1 cellular context compared by ENCODE assay signal in the genomic region with DNA sequence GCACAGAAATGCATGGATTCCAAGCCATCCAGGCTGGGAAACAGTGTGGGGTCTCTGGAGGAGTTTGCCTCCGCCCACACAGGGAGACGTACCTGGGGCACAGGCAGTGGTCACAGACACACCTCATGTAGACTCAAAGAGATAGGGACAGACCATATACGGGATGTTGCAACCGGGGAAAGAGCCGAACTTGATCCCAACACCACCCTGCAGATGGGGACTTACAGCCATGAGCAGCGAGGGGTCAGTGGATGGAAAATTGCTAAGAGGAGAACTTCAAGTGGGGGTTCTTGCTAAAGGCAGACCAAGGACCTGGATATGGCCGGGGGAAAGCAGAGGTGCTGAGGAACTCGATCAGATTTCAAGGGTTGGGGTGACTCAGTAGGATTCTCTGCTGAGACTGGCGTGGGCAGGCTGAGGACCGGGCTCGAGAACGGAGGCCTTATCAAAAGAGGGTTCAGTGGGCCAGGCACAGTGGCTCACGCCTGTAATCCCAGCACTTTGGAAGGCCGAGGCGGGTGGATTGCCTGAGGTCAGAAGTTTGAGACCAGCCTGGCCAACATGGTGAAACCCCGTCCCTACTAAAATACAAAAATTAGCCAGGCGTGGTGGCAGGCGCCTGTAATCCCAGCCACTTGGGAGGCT.
A peak's percentile ranks its signal among the peaks of the same experiment; 100 is the strongest.
TF ChIP-seq lines count a peak whose summit lies in the region.

No MANE protein-coding gene starts in this region.

TF ChIP-seq in HepG2, 621 proteins besides CTCF, POLR2A, EP300 and RAD21 (continued from another document):
- no peak for TF ChIP-seq NR2F6 (IDR thresholded peaks at IDR 0.05)
- TF ChIP-seq NR2F6 (CRISPR knock-in tag; IDR thresholded peaks at IDR 0.05) = 0 out of 2 replicates have a peak, but pooled peaks have one; percentile 2
- TF ChIP-seq, protein P1, sequence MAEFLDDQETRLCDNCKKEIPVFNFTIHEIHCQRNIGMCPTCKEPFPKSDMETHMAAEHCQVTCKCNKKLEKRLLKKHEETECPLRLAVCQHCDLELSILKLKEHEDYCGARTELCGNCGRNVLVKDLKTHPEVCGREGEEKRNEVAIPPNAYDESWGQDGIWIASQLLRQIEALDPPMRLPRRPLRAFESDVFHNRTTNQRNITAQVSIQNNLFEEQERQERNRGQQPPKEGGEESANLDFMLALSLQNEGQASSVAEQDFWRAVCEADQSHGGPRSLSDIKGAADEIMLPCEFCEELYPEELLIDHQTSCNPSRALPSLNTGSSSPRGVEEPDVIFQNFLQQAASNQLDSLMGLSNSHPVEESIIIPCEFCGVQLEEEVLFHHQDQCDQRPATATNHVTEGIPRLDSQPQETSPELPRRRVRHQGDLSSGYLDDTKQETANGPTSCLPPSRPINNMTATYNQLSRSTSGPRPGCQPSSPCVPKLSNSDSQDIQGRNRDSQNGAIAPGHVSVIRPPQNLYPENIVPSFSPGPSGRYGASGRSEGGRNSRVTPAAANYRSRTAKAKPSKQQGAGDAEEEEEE (CRISPR knock-in tag; IDR thresholded peaks at IDR 0.05; ENCODE audit: borderline replicate concordance) = no peak
- no peak for TF ChIP-seq SP1 (IDR thresholded peaks at IDR 0.05)
- TF ChIP-seq SP1 (CRISPR knock-in tag; IDR thresholded peaks at IDR 0.05) = no peak
- TF ChIP-seq FOXK2 (IDR thresholded peaks at IDR 0.05) = no peak
- TF ChIP-seq ADNP (CRISPR knock-in tag; IDR thresholded peaks at IDR 0.05) = 0 out of 2 replicates have a peak, but pooled peaks have one; percentile 17
- TF ChIP-seq, protein P2, sequence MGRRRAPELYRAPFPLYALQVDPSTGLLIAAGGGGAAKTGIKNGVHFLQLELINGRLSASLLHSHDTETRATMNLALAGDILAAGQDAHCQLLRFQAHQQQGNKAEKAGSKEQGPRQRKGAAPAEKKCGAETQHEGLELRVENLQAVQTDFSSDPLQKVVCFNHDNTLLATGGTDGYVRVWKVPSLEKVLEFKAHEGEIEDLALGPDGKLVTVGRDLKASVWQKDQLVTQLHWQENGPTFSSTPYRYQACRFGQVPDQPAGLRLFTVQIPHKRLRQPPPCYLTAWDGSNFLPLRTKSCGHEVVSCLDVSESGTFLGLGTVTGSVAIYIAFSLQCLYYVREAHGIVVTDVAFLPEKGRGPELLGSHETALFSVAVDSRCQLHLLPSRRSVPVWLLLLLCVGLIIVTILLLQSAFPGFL (CRISPR knock-in tag; IDR thresholded peaks at IDR 0.05) = no peak
- no peak for TF ChIP-seq SMC3 (IDR thresholded peaks at IDR 0.05; ENCODE audit: low read length)
- TF ChIP-seq ZMYM3 (CRISPR knock-in tag; IDR thresholded peaks at IDR 0.05) = 0 out of 2 replicates have a peak, but pooled peaks have one; percentile 5
- TF ChIP-seq POGZ (CRISPR knock-in tag; IDR thresholded peaks at IDR 0.05) = 0 out of 2 replicates have a peak, but pooled peaks have one; percentile 6
- TF ChIP-seq HES4 (CRISPR knock-in tag; IDR thresholded peaks at IDR 0.05; ENCODE audit: borderline replicate concordance) = no peak
- peak; percentile 6 for TF ChIP-seq ASH2L (IDR thresholded peaks at IDR 0.05; ENCODE audit: insufficient read length, low read depth, low read length)
- TF ChIP-seq, protein P3, sequence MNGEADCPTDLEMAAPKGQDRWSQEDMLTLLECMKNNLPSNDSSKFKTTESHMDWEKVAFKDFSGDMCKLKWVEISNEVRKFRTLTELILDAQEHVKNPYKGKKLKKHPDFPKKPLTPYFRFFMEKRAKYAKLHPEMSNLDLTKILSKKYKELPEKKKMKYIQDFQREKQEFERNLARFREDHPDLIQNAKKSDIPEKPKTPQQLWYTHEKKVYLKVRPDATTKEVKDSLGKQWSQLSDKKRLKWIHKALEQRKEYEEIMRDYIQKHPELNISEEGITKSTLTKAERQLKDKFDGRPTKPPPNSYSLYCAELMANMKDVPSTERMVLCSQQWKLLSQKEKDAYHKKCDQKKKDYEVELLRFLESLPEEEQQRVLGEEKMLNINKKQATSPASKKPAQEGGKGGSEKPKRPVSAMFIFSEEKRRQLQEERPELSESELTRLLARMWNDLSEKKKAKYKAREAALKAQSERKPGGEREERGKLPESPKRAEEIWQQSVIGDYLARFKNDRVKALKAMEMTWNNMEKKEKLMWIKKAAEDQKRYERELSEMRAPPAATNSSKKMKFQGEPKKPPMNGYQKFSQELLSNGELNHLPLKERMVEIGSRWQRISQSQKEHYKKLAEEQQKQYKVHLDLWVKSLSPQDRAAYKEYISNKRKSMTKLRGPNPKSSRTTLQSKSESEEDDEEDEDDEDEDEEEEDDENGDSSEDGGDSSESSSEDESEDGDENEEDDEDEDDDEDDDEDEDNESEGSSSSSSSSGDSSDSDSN (CRISPR knock-in tag; IDR thresholded peaks at IDR 0.05) = no peak
- no peak for TF ChIP-seq ZNF75D (CRISPR knock-in tag; IDR thresholded peaks at IDR 0.05; ENCODE audit: borderline replicate concordance)
- no peak for TF ChIP-seq ZNF251 (CRISPR knock-in tag; IDR thresholded peaks at IDR 0.05)
- 0 out of 2 replicates have a peak, but pooled peaks have one; percentile 16 for TF ChIP-seq HIVEP1 (CRISPR knock-in tag; IDR thresholded peaks at IDR 0.05)
- peak; percentile 47; the same call in 1 of the 2 replicates for TF ChIP-seq ZNF34 (CRISPR knock-in tag; IDR thresholded peaks at IDR 0.05; ENCODE audit: borderline replicate concordance)
- TF ChIP-seq CEBPG (CRISPR knock-in tag; IDR thresholded peaks at IDR 0.05) = peak; percentile 66; the same call in 1 of the 2 replicates
- TF ChIP-seq ZFYVE20 (CRISPR knock-in tag; IDR thresholded peaks at IDR 0.05; ENCODE audit: borderline replicate concordance, low read depth) = no peak
- 0 out of 2 replicates have a peak, but pooled peaks have one; percentile 35 for TF ChIP-seq ZNF644 (CRISPR knock-in tag; IDR thresholded peaks at IDR 0.05; ENCODE audit: low read depth)
- no peak for TF ChIP-seq ZNF678 (CRISPR knock-in tag; IDR thresholded peaks at IDR 0.05)
- TF ChIP-seq ZNF556 (CRISPR knock-in tag; IDR thresholded peaks at IDR 0.05; ENCODE audit: borderline replicate concordance) = peak; percentile 50; the same call in 1 of the 2 replicates
- peak; percentile 7; the same call in 1 of the 2 replicates for TF ChIP-seq ZNF788 (CRISPR knock-in tag; IDR thresholded peaks at IDR 0.05; ENCODE audit: borderline replicate concordance)
- TF ChIP-seq MEIS1 (CRISPR knock-in tag; IDR thresholded peaks at IDR 0.05; ENCODE audit: borderline replicate concordance) = 0 out of 2 replicates have a peak, but pooled peaks have one; percentile 19
- TF ChIP-seq FOXC1 (CRISPR knock-in tag; IDR thresholded peaks at IDR 0.05; ENCODE audit: borderline replicate concordance) = no peak; the same call in 1 of the 2 replicates
- TF ChIP-seq, protein P4, sequence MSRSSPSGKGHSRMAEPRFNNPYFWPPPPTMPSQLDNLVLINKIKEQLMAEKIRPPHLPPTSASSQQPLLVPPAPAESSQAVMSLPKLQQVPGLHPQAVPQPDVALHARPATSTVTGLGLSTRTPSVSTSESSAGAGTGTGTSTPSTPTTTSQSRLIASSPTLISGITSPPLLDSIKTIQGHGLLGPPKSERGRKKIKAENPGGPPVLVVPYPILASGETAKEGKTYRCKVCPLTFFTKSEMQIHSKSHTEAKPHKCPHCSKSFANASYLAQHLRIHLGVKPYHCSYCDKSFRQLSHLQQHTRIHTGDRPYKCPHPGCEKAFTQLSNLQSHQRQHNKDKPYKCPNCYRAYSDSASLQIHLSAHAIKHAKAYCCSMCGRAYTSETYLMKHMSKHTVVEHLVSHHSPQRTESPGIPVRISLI (CRISPR knock-in tag; IDR thresholded peaks at IDR 0.05; ENCODE audit: borderline replicate concordance) = 0 out of 2 replicates have a peak, but pooled peaks have one; percentile 14
- peak; percentile 13; the same call in 1 of the 2 replicates for TF ChIP-seq ZNF563 (CRISPR knock-in tag; IDR thresholded peaks at IDR 0.05)
- TF ChIP-seq NFE2 (CRISPR knock-in tag; IDR thresholded peaks at IDR 0.05) = no peak
- TF ChIP-seq, protein P5, sequence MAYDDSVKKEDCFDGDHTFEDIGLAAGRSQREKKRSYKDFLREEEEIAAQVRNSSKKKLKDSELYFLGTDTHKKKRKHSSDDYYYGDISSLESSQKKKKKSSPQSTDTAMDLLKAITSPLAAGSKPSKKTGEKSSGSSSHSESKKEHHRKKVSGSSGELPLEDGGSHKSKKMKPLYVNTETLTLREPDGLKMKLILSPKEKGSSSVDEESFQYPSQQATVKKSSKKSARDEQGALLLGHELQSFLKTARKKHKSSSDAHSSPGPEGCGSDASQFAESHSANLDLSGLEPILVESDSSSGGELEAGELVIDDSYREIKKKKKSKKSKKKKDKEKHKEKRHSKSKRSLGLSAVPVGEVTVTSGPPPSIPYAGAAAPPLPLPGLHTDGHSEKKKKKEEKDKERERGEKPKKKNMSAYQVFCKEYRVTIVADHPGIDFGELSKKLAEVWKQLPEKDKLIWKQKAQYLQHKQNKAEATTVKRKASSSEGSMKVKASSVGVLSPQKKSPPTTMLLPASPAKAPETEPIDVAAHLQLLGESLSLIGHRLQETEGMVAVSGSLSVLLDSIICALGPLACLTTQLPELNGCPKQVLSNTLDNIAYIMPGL (CRISPR knock-in tag; IDR thresholded peaks at IDR 0.05; ENCODE audit: borderline replicate concordance in 1 of 2, low read depth in 1 of 2) = peak in 1 of 2 experiments; percentile 38; a peak in 1 of 4 replicates
- 0 out of 2 replicates have a peak, but pooled peaks have one; percentile 13 for TF ChIP-seq ZNF616 (CRISPR knock-in tag; IDR thresholded peaks at IDR 0.05; ENCODE audit: low read depth)
